In the genomic region with DNA sequence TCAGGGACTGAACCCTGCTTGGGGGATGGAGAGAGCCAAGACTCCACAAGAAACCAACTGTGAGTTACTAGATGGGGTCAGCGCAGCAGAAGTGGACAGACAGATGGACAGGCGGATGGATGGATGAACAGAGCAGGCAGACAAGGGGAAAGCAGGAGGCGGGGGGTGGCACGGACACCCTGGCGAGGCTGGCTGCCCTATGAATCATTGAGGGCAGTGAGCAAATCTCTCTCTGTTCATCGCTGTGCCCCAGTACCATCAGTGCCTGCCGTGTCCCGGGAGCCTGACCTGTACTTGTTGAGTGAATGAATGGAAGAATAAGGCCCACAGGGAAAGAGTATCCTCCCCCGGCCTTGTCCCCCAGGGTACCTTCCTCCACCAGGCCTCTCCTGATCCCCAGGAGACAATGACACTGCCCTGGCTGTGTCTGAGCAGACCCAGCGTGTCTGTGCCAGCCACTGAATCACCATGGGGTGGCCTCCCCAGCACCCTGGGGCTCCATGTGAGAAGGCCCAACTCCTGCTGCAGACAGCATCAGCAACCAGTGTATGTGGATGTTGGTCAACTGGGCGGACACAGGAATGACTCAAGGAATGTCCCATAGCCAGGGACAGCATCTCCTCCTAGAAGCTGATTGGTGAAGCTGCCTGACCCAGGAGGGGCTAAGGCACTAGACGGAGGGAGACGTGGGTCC, we compare ENCODE assay signal across 17 cellular contexts. TPM values are rescaled to one million over a fixed set of nuclear protein-coding genes. Genes with fewer than 3 reads are reported as not detected.
"Had no signal": no experiment of that assay in that cellular context is flagged by ENCODE, and none has a peak within 500 bp of the region (broad histone marks: within the 10 kb centered on the region; RNA-seq: fewer than 3 reads in every experiment).

No MANE protein-coding gene starts in this region.

- H3K27ac Mint-ChIP-seq: activated naive CD4-positive, alpha-beta T cell treated with anti-CD3 and anti-CD28 coated beads, Interleukin-2, amount 10 ng/mL, durations not matched to agents 7 days and 5 days; activated T-helper 2 cell treated with anti-CD3 and anti-CD28 coated beads, Interferon-gamma antibody, Interleukin-2, Interleukin-4, amounts not matched to agents 10 μg/mL and 5 μg/mL and 100 μg/mL, durations not matched to agents 14 hours and 24 hours and 36 hours; endodermal cell; stimulated activated memory B cell treated with anti-CD40 and anti-IgM and Interleukin-4, amounts not matched to agents 10 μg/mL and 1 μg/mL and 100 μg/mL, for 72 hours had no signal

- H3K4me1 Mint-ChIP-seq: activated naive CD4-positive, alpha-beta T cell treated with anti-CD3 and anti-CD28 coated beads, Interleukin-2, amount 10 ng/mL, durations not matched to agents 7 days and 5 days; stimulated activated memory B cell treated with anti-CD40 and anti-IgM and Interleukin-4, amounts not matched to agents 10 μg/mL and 1 μg/mL and 100 μg/mL, for 72 hours had no signal

- H3K4me3 Mint-ChIP-seq: activated naive CD4-positive, alpha-beta T cell treated with anti-CD3 and anti-CD28 coated beads, Interleukin-2, amount 10 ng/mL, durations not matched to agents 7 days and 5 days; endodermal cell; neural crest cell; stimulated activated memory B cell treated with anti-CD40 and anti-IgM and Interleukin-4, amounts not matched to agents 10 μg/mL and 1 μg/mL and 100 μg/mL, for 72 hours had no signal

- H3K27ac ChIP-seq: pancreas, sigmoid colon, thyroid gland, uterus had no signal

- H3K9me3 Mint-ChIP-seq: activated naive CD4-positive, alpha-beta T cell treated with anti-CD3 and anti-CD28 coated beads, Interleukin-2, amount 10 ng/mL, durations not matched to agents 7 days and 5 days; activated T-helper 2 cell treated with anti-CD3 and anti-CD28 coated beads, Interferon-gamma antibody, Interleukin-2, Interleukin-4, amounts not matched to agents 10 μg/mL and 5 μg/mL and 100 μg/mL, durations not matched to agents 14 hours and 24 hours and 36 hours; endodermal cell; neural crest cell; stimulated activated memory B cell treated with anti-CD40 and anti-IgM and Interleukin-4, amounts not matched to agents 10 μg/mL and 1 μg/mL and 100 μg/mL, for 72 hours had no signal

- FAIRE-seq: astrocyte, keratinocyte, pancreas had no signal

- H3K27me3 ChIP-seq: pancreas, thyroid gland, uterus had no signal

- H3K36me3 Mint-ChIP-seq: activated naive CD4-positive, alpha-beta T cell treated with anti-CD3 and anti-CD28 coated beads, Interleukin-2, amount 10 ng/mL, durations not matched to agents 7 days and 5 days had no signal

- DNase-seq: activated naive CD4-positive, alpha-beta T cell treated with anti-CD3 and anti-CD28 coated beads, Interleukin-2, amount 10 ng/mL, durations not matched to agents 7 days and 5 days; dermis blood vessel endothelial cell; endodermal cell; hippocampal formation; midbrain; sigmoid colon; stimulated activated CD4-positive, alpha-beta T cell treated with anti-CD3 and anti-CD28 coated beads, Interleukin-2, amount 100 ng/mL, for 24 hours; T-helper 9 cell; thyroid gland; uterus had no signal

- H3K4me3 ChIP-seq: pancreas, sigmoid colon, thyroid gland, uterus had no signal

RNA-seq across cellular contexts. Expression of gene KLHL35, which starts 5.1 kb away (rescaled TPM):
- total RNA-seq: left lobe of liver had no signal
